ENCODE assay signal across 8 cellular contexts in the genomic region with DNA sequence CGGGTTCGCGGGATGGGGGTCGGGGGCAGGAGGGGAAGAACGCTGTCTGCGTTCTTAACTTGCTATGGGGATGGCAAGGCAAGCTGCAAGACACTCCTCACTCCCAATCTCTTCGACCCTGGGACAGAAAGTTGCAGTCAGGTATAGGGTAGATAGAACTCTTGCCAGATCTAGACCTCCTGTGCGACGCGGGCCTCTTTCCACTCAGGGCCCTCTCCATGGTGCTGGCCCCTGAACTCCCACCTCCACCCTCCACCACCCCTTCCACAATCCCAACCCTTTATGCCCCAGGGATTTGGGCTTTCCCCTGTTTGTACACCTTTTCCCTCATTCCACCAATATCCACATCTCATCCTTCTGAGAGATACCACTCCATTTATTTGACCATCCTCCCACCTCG. TPM values are rescaled to one million over a fixed set of nuclear protein-coding genes. Genes with fewer than 3 reads are reported as not detected.
A peak's percentile ranks its signal among the peaks of the same experiment; 100 is the strongest.
DNase-seq lines count a peak whose midpoint lies in the region; FAIRE-seq and TF ChIP-seq lines count a peak whose summit lies in the region.

No MANE protein-coding gene starts in this region.

- no peak overlapping the region for H3K56ac ChIP-seq in H1 (replicated peaks; ENCODE audit: insufficient read length, low read depth, low read length)

- 83% methylated on average over 8 of the region's 11 CpGs; no CpG with 5 or more reads in 1 of the 2 experiments for WGBS in H1 (ENCODE audit: extremely low coverage in 1 of 2, insufficient coverage in 1 of 2, insufficient read length in 1 of 2, insufficient replicate concordance in 2 of 2, low coverage in 1 of 2, low lambda C conversion rate in 2 of 2, missing lambda C conversion rate in 1 of 2), 2 experiments

- peaks cover 22% of the 10 kb centered on the region for H3K23me2 ChIP-seq in H1 (ENCODE audit: low read depth, low read length)

- H2AK5ac ChIP-seq in H1 (ENCODE audit: low read depth, low read length), result no peak overlapping the region

- H3K27me3 ChIP-seq in CD8-positive, alpha-beta memory T cell (ENCODE audit: insufficient read depth, low read length, poor library complexity, severe bottlenecking), result no peaks in the 10 kb centered on the region
- H3K27me3 ChIP-seq in OCI-LY3 (ENCODE audit: low read depth, low read length) (no peaks in the 10 kb centered on the region), H1 (replicated peaks in 1 of 4; ENCODE audit: control insufficient read depth in 3 of 4, extremely low read depth in 1 of 4, insufficient read depth in 3 of 4, low read length in 3 of 4) (no peaks in the 10 kb centered on the region), neutrophil (no peaks in the 10 kb centered on the region)

- H3K4me3 Mint-ChIP-seq in CD8-positive, alpha-beta memory T cell, result peak overlapping the region; percentile 86 to 99 (median 89)

- no peaks in the 10 kb centered on the region for H3K9me3 ChIP-seq in CD8-positive, alpha-beta memory T cell (ENCODE audit: low read length)
- H3K9me3 ChIP-seq in OCI-LY3 (ENCODE audit: insufficient read depth, low read length), result no peaks in the 10 kb centered on the region
- no peaks in the 10 kb centered on the region for H3K9me3 ChIP-seq in H1 (ENCODE audit: insufficient read depth in 2 of 2, low read depth in 1 of 2, low read length in 1 of 2)
- H3K9me3 ChIP-seq in neutrophil, result no peaks in the 10 kb centered on the region

- peaks cover 0 to 2% of the 10 kb centered on the region in 2 donors for H3K27me3 Mint-ChIP-seq in CD8-positive, alpha-beta memory T cell

- H4K91ac ChIP-seq in H1 (replicated peaks; ENCODE audit: insufficient read length, low read length), result no peak overlapping the region

- peak overlapping the region; percentile 62 for H3K27ac ChIP-seq in CD8-positive, alpha-beta memory T cell (ENCODE audit: low read depth, low read length)
- H3K27ac ChIP-seq in OCI-LY3 (ENCODE audit: low read length) (no peak overlapping the region), H1 (ENCODE audit: low read depth, low read length) (no peak overlapping the region), neutrophil (peak overlapping the region; percentile 93)

- H2AFZ ChIP-seq in OCI-LY3 (ENCODE audit: low read depth, low read length) (0 out of 2 replicates have a peak overlapping the region, but pooled peaks have one; percentile 34), H1 (ENCODE audit: low read length) (no peak overlapping the region)

- H3K4me2 ChIP-seq in OCI-LY3 (ENCODE audit: low read length), result peak overlapping the region; percentile 78
- H3K4me2 ChIP-seq in H1 (ENCODE audit: insufficient read depth in 1 of 2, low read depth in 2 of 2, low read length in 2 of 2), result peak overlapping the region; percentile 90 to 100

- no peak overlapping the region for H4K8ac ChIP-seq in H1 (ENCODE audit: extremely low read depth, insufficient read depth, low read length)

- peak overlapping the region; percentile 89 for H3K9ac ChIP-seq in OCI-LY3 (ENCODE audit: low read length)
- H3K9ac ChIP-seq in H1 (replicated peaks in 1 of 4; ENCODE audit: extremely low read depth in 1 of 4, low read depth in 3 of 4, low read length in 3 of 4), result peak overlapping the region in 2 of 4 experiments; percentile 45 to 46; a peak in 3 of 7 replicates

- H3K4ac ChIP-seq in H1 (replicated peaks; ENCODE audit: insufficient read length, low read depth, low read length), result no peak overlapping the region

- no peak for TF ChIP-seq RAD21 in H1 (IDR thresholded peaks at IDR 0.05 in 1 of 2, conservative IDR thresholded peaks at IDR 0.05 in 1 of 2; ENCODE audit: low read depth in 2 of 2, low read length in 2 of 2)

- H3K79me1 ChIP-seq in H1 (ENCODE audit: low read depth, low read length), result peaks cover 6% of the 10 kb centered on the region

- peak overlapping the region; percentile 67 for H3K4me3 ChIP-seq in CD8-positive, alpha-beta memory T cell (ENCODE audit: low read length)
- H3K4me3 ChIP-seq in OCI-LY3 (ENCODE audit: low read length) (peak overlapping the region; percentile 87), H1 (ENCODE audit: extremely low read depth in 1 of 4, insufficient read depth in 2 of 4, low read depth in 3 of 4, low read length in 4 of 4) (peak overlapping the region; percentile 49 to 78 (median 66)), neutrophil (ENCODE audit: low read depth in 1 of 2, low read length in 1 of 2) (peak overlapping the region in 1 of 2 experiments; percentile 75)

- no peak overlapping the region for H4K5ac ChIP-seq in H1 (ENCODE audit: insufficient read length, low read depth, low read length)

- no peak for DNase-seq in CD8-positive, alpha-beta memory T cell
- DNase-seq in H1 (ENCODE audit: low read depth in 1 of 2, low spot score in 2 of 2) (no peak), NCI-H187 (lab: John Stamatoyannopoulos, UW) (no peak), nucleus accumbens (lab: John Stamatoyannopoulos, UW) (no peak), AG08396 (ENCODE audit: low spot score) (no peak), NCI-H2081 treated with DMSO at 0.1 percent for 48 hours (lab: John Stamatoyannopoulos, UW) (no peak)

- CTCF ChIA-PET in CD8-positive, alpha-beta memory T cell (lab: Charles Lee), result interaction anchor here (1.4 to 2.0 kb wide), 3 partner anchors 19 to 33 kb away, joined by 3 to 6 read pairs (median 3); a partner anchor contains a TSS
- CTCF ChIA-PET in H1 (lab: Charles Lee; ENCODE audit: partially characterized antibody), result interaction anchor here (0.6 to 10.5 kb wide), 6 partner anchors 18 to 51 kb away, joined by 3 to 72 read pairs (median 4); a partner anchor contains a TSS

- TF ChIP-seq CTCF in OCI-LY3 (IDR thresholded peaks at IDR 0.05; ENCODE audit: low read depth, low read length) (no peak), H1 (IDR thresholded peaks at IDR 0.05; ENCODE audit: control extremely low read depth in 1 of 3, insufficient read depth in 1 of 3, low read depth in 1 of 3, low read length in 3 of 3) (no peak), neutrophil (IDR thresholded peaks at IDR 0.05) (no peak)

- peaks cover 0 to 31% (median 0%) of the 10 kb centered on the region in 3 donors for H3K36me3 Mint-ChIP-seq in CD8-positive, alpha-beta memory T cell

- H2BK12ac ChIP-seq in H1 (ENCODE audit: low read depth, low read length), result no peak overlapping the region

- POLR2A ChIA-PET in CD8-positive, alpha-beta memory T cell (lab: Charles Lee), result no interaction called here
- POLR2A ChIA-PET in H1 (lab: Charles Lee; ENCODE audit: partially characterized antibody), result no interaction called here

- FAIRE-seq in H1 (lab: Jason Lieb, UNC), result no peak

- H3K27ac Mint-ChIP-seq in CD8-positive, alpha-beta memory T cell, result peak overlapping the region; percentile 79 to 100 (median 92)

- no peak overlapping the region for H2BK15ac ChIP-seq in H1 (ENCODE audit: low read length)

- no peak for TF ChIP-seq EP300 in H1 (IDR thresholded peaks at IDR 0.05; ENCODE audit: borderline replicate concordance in 1 of 2, low read depth in 2 of 2, low read length in 2 of 2)

- H3K14ac ChIP-seq in H1 (ENCODE audit: insufficient read length), result no peak overlapping the region

- no peak for TF ChIP-seq POLR2A in H1 (IDR thresholded peaks at IDR 0.05; ENCODE audit: control extremely low read depth in 1 of 2, low read depth in 2 of 2, low read length in 2 of 2)

- no peak overlapping the region for H2BK120ac ChIP-seq in H1 (replicated peaks; ENCODE audit: low read depth, low read length)

- no peak overlapping the region for H2BK5ac ChIP-seq in H1 (ENCODE audit: low read depth, low read length)

- peaks cover 5% of the 10 kb centered on the region; the same call in 1 of the 2 replicates for H4K20me1 ChIP-seq in OCI-LY3 (ENCODE audit: insufficient read depth, low read length)
- H4K20me1 ChIP-seq in H1 (replicated peaks in 1 of 2; ENCODE audit: control insufficient read depth in 1 of 2, insufficient read depth in 2 of 2, low read length in 2 of 2), result peaks cover 0 to 2% of the 10 kb centered on the region in 2 experiments

- peaks cover 42 to 55% (median 49%) of the 10 kb centered on the region in 3 donors for H3K4me1 Mint-ChIP-seq in CD8-positive, alpha-beta memory T cell

- H3K9me3 Mint-ChIP-seq in CD8-positive, alpha-beta memory T cell, result no peaks in the 10 kb centered on the region

- H3K36me3 ChIP-seq in CD8-positive, alpha-beta memory T cell (ENCODE audit: insufficient read depth, low read length), result no peaks in the 10 kb centered on the region
- H3K36me3 ChIP-seq in OCI-LY3 (replicated peaks; ENCODE audit: low read depth, low read length) (no peaks in the 10 kb centered on the region), H1 (ENCODE audit: control insufficient read depth in 2 of 4, insufficient read depth in 4 of 4, low read length in 3 of 4) (peaks cover 0 to 4% (median 1%) of the 10 kb centered on the region in 4 experiments; a peak in 1 of 8 replicates), neutrophil (no peaks in the 10 kb centered on the region)

- H3K4me1 ChIP-seq in CD8-positive, alpha-beta memory T cell (ENCODE audit: insufficient read depth, low read length), result peaks cover 34% of the 10 kb centered on the region
- peaks cover 26% of the 10 kb centered on the region for H3K4me1 ChIP-seq in OCI-LY3 (ENCODE audit: low read length)
- peaks cover 3 to 13% (median 6%) of the 10 kb centered on the region in 4 experiments; a peak in 6 of 7 replicates for H3K4me1 ChIP-seq in H1 (replicated peaks in 1 of 4; ENCODE audit: control insufficient read depth in 3 of 4, insufficient read depth in 4 of 4, low read length in 3 of 4)
- H3K4me1 ChIP-seq in neutrophil (ENCODE audit: control insufficient read depth in 1 of 2, insufficient read depth in 1 of 2, low read depth in 1 of 2, low read length in 1 of 2), result peaks cover 44% of the 10 kb centered on the region in 2 experiments

- H3K23ac ChIP-seq in H1 (ENCODE audit: insufficient read length), result no peak overlapping the region

- H3K79me2 ChIP-seq in OCI-LY3 (ENCODE audit: low read length) (peaks cover 32% of the 10 kb centered on the region), H1 (ENCODE audit: control insufficient read depth in 1 of 2, insufficient read depth in 2 of 2, low read length in 2 of 2) (peaks cover 0 to 11% of the 10 kb centered on the region in 2 experiments; a peak in 2 of 4 replicates)

- no peak overlapping the region for H3K18ac ChIP-seq in H1 (ENCODE audit: extremely low read depth, low read length)

- no peak overlapping the region for H2BK20ac ChIP-seq in H1 (ENCODE audit: low read length)

RNA-seq across cellular contexts. Expression of a gene that starts 0.8 kb away (rescaled TPM):
- total RNA-seq in CD8-positive, alpha-beta memory T cell, result 100 to 1,000 TPM; 102 to 104 TPM
- 4.6 TPM for polyA plus RNA-seq in CD8-positive, alpha-beta memory T cell
- total RNA-seq in H1 (2021; fragmentation: NEBNext Ultra II Directional; extraction: Animal tissue kit (Norgen Biotek cat#: 25700)), result 56.1 and 58.1 TPM in 2 replicates
- 59.8 and 67.5 TPM in 2 replicates for polyA plus RNA-seq in H1 (2011; rRNA removed)
- polyA plus RNA-seq in H1 (2011; cell fraction: cytosol; rRNA removed), result 71.4 TPM
- polyA plus RNA-seq in H1 (2011; cell fraction: nucleus; rRNA removed), result 29.7 TPM
- polyA plus RNA-seq in H1 (2012, experiment 1 of 2), result 58.0 to 64.0 TPM (median 61.5 TPM) in 4 replicates
- polyA plus RNA-seq in H1 (2012, experiment 2 of 2), result 60.6 TPM
- 31.7 TPM for polyA plus RNA-seq in H1 (2013, experiment 1 of 2)
- polyA plus RNA-seq in H1 (2013, experiment 2 of 2), result 32.1 TPM
- 34.2 and 41.0 TPM in 2 replicates for polyA minus RNA-seq in H1 (2011; rRNA and poly(A)+ RNA removed)
- 17.3 TPM for polyA minus RNA-seq in H1 (2011; cell fraction: cytosol; rRNA and poly(A)+ RNA removed)
- 9.0 TPM for polyA minus RNA-seq in H1 (2011; cell fraction: nucleus; rRNA and poly(A)+ RNA removed)

RNA-seq across cellular contexts. Expression of a gene that starts 3.2 kb away (rescaled TPM):
- total RNA-seq in CD8-positive, alpha-beta memory T cell, result 10 to 100 TPM; 41.2 to 42.3 TPM
- 47.4 TPM for polyA plus RNA-seq in CD8-positive, alpha-beta memory T cell
- total RNA-seq in H1 (2021; fragmentation: NEBNext Ultra II Directional; extraction: Animal tissue kit (Norgen Biotek cat#: 25700)), result 55.0 and 55.5 TPM in 2 replicates
- polyA plus RNA-seq in H1 (2011; rRNA removed), result 98.6 and 127 TPM in 2 replicates
- 95.6 TPM for polyA plus RNA-seq in H1 (2011; cell fraction: cytosol; rRNA removed)
- 124 TPM for polyA plus RNA-seq in H1 (2011; cell fraction: nucleus; rRNA removed)
- 48.0 to 59.3 TPM (median 52.6 TPM) in 4 replicates for polyA plus RNA-seq in H1 (2012, experiment 1 of 2)
- polyA plus RNA-seq in H1 (2012, experiment 2 of 2), result 50.1 TPM
- 36.2 TPM for polyA plus RNA-seq in H1 (2013, experiment 1 of 2)
- 36.3 TPM for polyA plus RNA-seq in H1 (2013, experiment 2 of 2)
- 296 and 367 TPM in 2 replicates for polyA minus RNA-seq in H1 (2011; rRNA and poly(A)+ RNA removed)
- 92.4 TPM for polyA minus RNA-seq in H1 (2011; cell fraction: cytosol; rRNA and poly(A)+ RNA removed)
- polyA minus RNA-seq in H1 (2011; cell fraction: nucleus; rRNA and poly(A)+ RNA removed), result 94.9 TPM

RNA-seq across cellular contexts. Expression of a gene that starts 4.9 kb away (rescaled TPM):
- under 1 TPM; 0.35 to 0.62 TPM for total RNA-seq in CD8-positive, alpha-beta memory T cell
- polyA plus RNA-seq in CD8-positive, alpha-beta memory T cell, result not detected
- 0.25 TPM in 1 of 2 replicates, not detected in the other for total RNA-seq in H1 (2021; fragmentation: NEBNext Ultra II Directional; extraction: Animal tissue kit (Norgen Biotek cat#: 25700))
- polyA plus RNA-seq in H1 (2011; rRNA removed), result 0.27 and 0.75 TPM in 2 replicates
- polyA plus RNA-seq in H1 (2011; cell fraction: cytosol; rRNA removed), result 0.48 TPM
- polyA plus RNA-seq in H1 (2011; cell fraction: nucleus; rRNA removed), result 2.7 TPM
- polyA plus RNA-seq in H1 (2012, experiment 1 of 2), result 0.27 to 0.88 TPM (median 0.51 TPM) in 3 of 4 replicates, not detected in the other
- 0.24 TPM for polyA plus RNA-seq in H1 (2012, experiment 2 of 2)
- 0.04 TPM for polyA plus RNA-seq in H1 (2013, experiment 1 of 2)
- polyA plus RNA-seq in H1 (2013, experiment 2 of 2), result 0.09 TPM
- 0.47 TPM in 1 of 2 replicates, not detected in the other for polyA minus RNA-seq in H1 (2011; rRNA and poly(A)+ RNA removed)
- polyA minus RNA-seq in H1 (2011; cell fraction: cytosol; rRNA and poly(A)+ RNA removed), result not detected
- polyA minus RNA-seq in H1 (2011; cell fraction: nucleus; rRNA and poly(A)+ RNA removed), result not detected

RNA-seq across cellular contexts. Expression of a gene that starts 33.2 kb away (rescaled TPM):
- total RNA-seq in CD8-positive, alpha-beta memory T cell, result 10 to 100 TPM; 67.0 to 69.9 TPM
- 16.1 TPM for polyA plus RNA-seq in CD8-positive, alpha-beta memory T cell
- 34.1 and 36.3 TPM in 2 replicates for total RNA-seq in H1 (2021; fragmentation: NEBNext Ultra II Directional; extraction: Animal tissue kit (Norgen Biotek cat#: 25700))
- polyA plus RNA-seq in H1 (2011; rRNA removed), result 14.0 and 20.7 TPM in 2 replicates
- 14.1 TPM for polyA plus RNA-seq in H1 (2011; cell fraction: cytosol; rRNA removed)
- 74.8 TPM for polyA plus RNA-seq in H1 (2011; cell fraction: nucleus; rRNA removed)
- 19.5 to 26.6 TPM (median 22.1 TPM) in 4 replicates for polyA plus RNA-seq in H1 (2012, experiment 1 of 2)
- polyA plus RNA-seq in H1 (2012, experiment 2 of 2), result 14.4 TPM
- 15.3 TPM for polyA plus RNA-seq in H1 (2013, experiment 1 of 2)
- polyA plus RNA-seq in H1 (2013, experiment 2 of 2), result 14.7 TPM
- 20.7 and 30.8 TPM in 2 replicates for polyA minus RNA-seq in H1 (2011; rRNA and poly(A)+ RNA removed)
- polyA minus RNA-seq in H1 (2011; cell fraction: cytosol; rRNA and poly(A)+ RNA removed), result 14.5 TPM
- 20.3 TPM for polyA minus RNA-seq in H1 (2011; cell fraction: nucleus; rRNA and poly(A)+ RNA removed)

RNA-seq across cellular contexts. Expression of a gene that starts 35.7 kb away (rescaled TPM):
- 100 to 1,000 TPM; 107 to 118 TPM for total RNA-seq in CD8-positive, alpha-beta memory T cell
- polyA plus RNA-seq in CD8-positive, alpha-beta memory T cell, result 92.4 TPM
- 66.3 and 78.5 TPM in 2 replicates for total RNA-seq in H1 (2021; fragmentation: NEBNext Ultra II Directional; extraction: Animal tissue kit (Norgen Biotek cat#: 25700))
- 33.9 and 40.5 TPM in 2 replicates for polyA plus RNA-seq in H1 (2011; rRNA removed)
- 51.0 TPM for polyA plus RNA-seq in H1 (2011; cell fraction: cytosol; rRNA removed)
- 228 TPM for polyA plus RNA-seq in H1 (2011; cell fraction: nucleus; rRNA removed)
- 57.2 to 72.0 TPM (median 67.2 TPM) in 4 replicates for polyA plus RNA-seq in H1 (2012, experiment 1 of 2)
- polyA plus RNA-seq in H1 (2012, experiment 2 of 2), result 14.3 TPM
- polyA plus RNA-seq in H1 (2013, experiment 1 of 2), result 52.9 TPM
- 49.6 TPM for polyA plus RNA-seq in H1 (2013, experiment 2 of 2)
- polyA minus RNA-seq in H1 (2011; rRNA and poly(A)+ RNA removed), result 78.3 and 80.3 TPM in 2 replicates
- polyA minus RNA-seq in H1 (2011; cell fraction: cytosol; rRNA and poly(A)+ RNA removed), result 28.9 TPM
- 139 TPM for polyA minus RNA-seq in H1 (2011; cell fraction: nucleus; rRNA and poly(A)+ RNA removed)

Comparison
In these comparisons a context has a peak if more than half of its experiments do, and no peak if none do; other contexts are left out.
1. H3K27ac ChIP-seq: peak in CD8-positive, alpha-beta memory T cell (single experiment) and neutrophil (single experiment); none in OCI-LY3 (single experiment) and H1 (single experiment).